11 cellular contexts compared by ENCODE assay signal in genomic region chr10:102112210-102112817, GRCh38. TPM values are rescaled to one million over a fixed set of nuclear protein-coding genes. Genes with fewer than 3 reads are reported as not detected.
DNase-seq lines count a peak whose midpoint lies in the region; ATAC-seq, FAIRE-seq and TF ChIP-seq lines count a peak whose summit lies in the region.
"Had no signal": no experiment of that assay in that cellular context is flagged by ENCODE, and none has a peak within 500 bp of the region (broad histone marks: within the 10 kb centered on the region; RNA-seq: fewer than 3 reads in every experiment).

No MANE protein-coding gene starts in this region.

- intact Hi-C loops in activated CD4-positive, alpha-beta T cell treated with anti-CD3 and anti-CD28 coated beads for 36 hours (cut with DNase I, micrococcal nuclease), result loop anchor here in 1 of 2 experiments (10.0 kb wide), 1 partner anchor 418 kb away; the partner anchor contains the start of gene FBXW4
- intact Hi-C loops in OCI-LY7 (cut with micrococcal nuclease; ENCODE audit: unreplicated experiment), result loop anchor here (10.0 kb wide), 1 partner anchor 602 kb away; the partner anchor contains the start of genes ARL3 and SFXN2

- CTCF ChIA-PET in activated CD4-positive, alpha-beta T cell treated with anti-CD3 and anti-CD28 coated beads for 36 hours (lab: Charles Lee), result interaction anchor here (0.6 to 1.9 kb wide), 5 partner anchors 18 to 811 kb away, joined by 4 to 10 read pairs (median 4); partner anchors contain the start of gene PPRC1
- CTCF ChIA-PET in OCI-LY7 (lab: Charles Lee; ENCODE audit: unreplicated experiment), result no interaction called here
- CTCF ChIA-PET in H1 (lab: Charles Lee; ENCODE audit: partially characterized antibody), result interaction anchor here (0.7 to 7.9 kb wide), 15 partner anchors 11 to 277 kb away, joined by 3 to 86 read pairs (median 5); no protein-coding TSS in a partner anchor

- no peak overlapping the region for H3K56ac ChIP-seq in H1 (replicated peaks; ENCODE audit: insufficient read length, low read depth, low read length)

- no peak overlapping the region for H2AFZ ChIP-seq in OCI-LY7 (ENCODE audit: low read length)
- no peak overlapping the region for H2AFZ ChIP-seq in H1 (ENCODE audit: low read length)

- H3K4me2 ChIP-seq in OCI-LY7 (ENCODE audit: low read length) (peak overlapping the region; percentile 79; the same call in 1 of the 2 replicates), H1 (ENCODE audit: insufficient read depth in 1 of 2, low read depth in 2 of 2, low read length in 2 of 2) (peak overlapping the region; percentile 65 to 82)

- H2BK12ac ChIP-seq in H1 (ENCODE audit: low read depth, low read length), result peak overlapping the region; percentile 12; the same call in 1 of the 2 replicates

- H2BK15ac ChIP-seq in H1 (ENCODE audit: low read length), result no peak overlapping the region

- no peaks in the 10 kb centered on the region for H3K9me3 Mint-ChIP-seq in activated CD4-positive, alpha-beta T cell treated with anti-CD3 and anti-CD28 coated beads for 36 hours (ENCODE audit: low read depth)
- H3K9me3 Mint-ChIP-seq: dendritic cell treated with granulocyte-macrophage colony-stimulating factor and Interleukin-4, amounts not matched to agents 40 ng/mL and 50 ng/mL, for 4 days; IgD-negative memory B cell had no signal

- H2BK120ac ChIP-seq in H1 (replicated peaks; ENCODE audit: low read depth, low read length), result no peak overlapping the region

- H3K4me3 Mint-ChIP-seq in activated CD4-positive, alpha-beta T cell treated with anti-CD3 and anti-CD28 coated beads for 36 hours, result peak overlapping the region; percentile 81

- no peak overlapping the region for H3K23ac ChIP-seq in H1 (ENCODE audit: insufficient read length)

- H3K23me2 ChIP-seq in H1 (ENCODE audit: low read depth, low read length), result peaks cover 3% of the 10 kb centered on the region; the same call in 1 of the 2 replicates

- TF ChIP-seq CTCF in OCI-LY7 (conservative IDR thresholded peaks at IDR 0.05; ENCODE audit: low read length), result peak; percentile 65
- peak; percentile 13 to 69 (median 37); a peak in 3 of 4 replicates for TF ChIP-seq CTCF in H1 (IDR thresholded peaks at IDR 0.05; ENCODE audit: control extremely low read depth in 1 of 3, insufficient read depth in 1 of 3, low read depth in 1 of 3, low read length in 3 of 3)
- peak; percentile 41 for TF ChIP-seq CTCF in retinal pigment epithelial cell (conservative IDR thresholded peaks at IDR 0.05; ENCODE audit: low read depth, low read length)

- TF ChIP-seq RAD21 in H1 (IDR thresholded peaks at IDR 0.05 in 1 of 2, conservative IDR thresholded peaks at IDR 0.05 in 1 of 2; ENCODE audit: low read depth in 2 of 2, low read length in 2 of 2), result peak; percentile 15 to 37; a peak in 3 of 4 replicates

- H3K79me2 ChIP-seq in OCI-LY7 (ENCODE audit: insufficient read depth, low read depth, low read length) (peaks cover 52% of the 10 kb centered on the region), H1 (ENCODE audit: control insufficient read depth in 1 of 2, insufficient read depth in 2 of 2, low read length in 2 of 2) (peaks cover 24 to 61% of the 10 kb centered on the region in 2 experiments)

- no peak overlapping the region for H4K5ac ChIP-seq in H1 (ENCODE audit: insufficient read length, low read depth, low read length)

- H3K4me3 ChIP-seq in OCI-LY7 (ENCODE audit: low read depth, low read length, poor library complexity, severe bottlenecking), result no peak overlapping the region
- peak overlapping the region in 2 of 4 experiments; percentile 10 to 96; a peak in 3 of 8 replicates for H3K4me3 ChIP-seq in H1 (ENCODE audit: extremely low read depth in 1 of 4, insufficient read depth in 2 of 4, low read depth in 3 of 4, low read length in 4 of 4)
- peak overlapping the region; percentile 82 for H3K4me3 ChIP-seq in retinal pigment epithelial cell (ENCODE audit: low read length)

- no peaks in the 10 kb centered on the region for H3K27me3 ChIP-seq in H1 (replicated peaks in 1 of 4; ENCODE audit: control insufficient read depth in 3 of 4, extremely low read depth in 1 of 4, insufficient read depth in 3 of 4, low read length in 3 of 4)

- H4K91ac ChIP-seq in H1 (replicated peaks; ENCODE audit: insufficient read length, low read length), result no peak overlapping the region

- H3K27me3 Mint-ChIP-seq in activated CD4-positive, alpha-beta T cell treated with anti-CD3 and anti-CD28 coated beads for 36 hours, result no peaks in the 10 kb centered on the region
- H3K27me3 Mint-ChIP-seq: dendritic cell treated with granulocyte-macrophage colony-stimulating factor and Interleukin-4, amounts not matched to agents 40 ng/mL and 50 ng/mL, for 4 days; IgD-negative memory B cell had no signal

- no TSS peak for BruUV-seq in OCI-LY7 (replicated peaks; lab: Mats Ljungman, UMichigan)

- TF ChIP-seq POLR2A in H1 (IDR thresholded peaks at IDR 0.05; ENCODE audit: control extremely low read depth in 1 of 2, low read depth in 2 of 2, low read length in 2 of 2), result no peak

- no peak overlapping the region for H3K18ac ChIP-seq in H1 (ENCODE audit: extremely low read depth, low read length)

- H3K9me2 ChIP-seq in OCI-LY7 (ENCODE audit: insufficient read depth, low read length), result no peaks in the 10 kb centered on the region

- H4K20me1 ChIP-seq in OCI-LY7 (ENCODE audit: insufficient read depth, low read length) (peaks cover 20% of the 10 kb centered on the region), H1 (replicated peaks in 1 of 2; ENCODE audit: control insufficient read depth in 1 of 2, insufficient read depth in 2 of 2, low read length in 2 of 2) (peaks cover 39 to 43% of the 10 kb centered on the region in 2 experiments)

- H3K9ac ChIP-seq in H1 (replicated peaks in 1 of 4; ENCODE audit: extremely low read depth in 1 of 4, low read depth in 3 of 4, low read length in 3 of 4), result no peak overlapping the region

- peaks cover 20% of the 10 kb centered on the region; the same call in 1 of the 2 replicates for H3K79me1 ChIP-seq in H1 (ENCODE audit: low read depth, low read length)

- no peak for DNase-seq in activated CD4-positive, alpha-beta T cell treated with anti-CD3 and anti-CD28 coated beads for 36 hours
- DNase-seq in activated CD4-positive, alpha-beta T cell treated with anti-CD3 and anti-CD28 coated beads for 48 hours, result no peak
- DNase-seq in OCI-LY7 (ENCODE audit: low spot score) (no peak), H1 (ENCODE audit: low read depth in 1 of 2, low spot score in 2 of 2) (no peak), retinal pigment epithelial cell (ENCODE audit: low read depth) (no peak), NCI-H1105 treated with DMSO at 0.1 percent for 48 hours (lab: John Stamatoyannopoulos, UW) (no peak), C1 segment of cervical spinal cord (lab: John Stamatoyannopoulos, UW) (no peak)
- DNase-seq: T1000 had no signal

- 51% methylated on average over 3 of the region's 3 CpGs; no CpG with 5 or more reads in 1 of the 2 experiments for WGBS in H1 (ENCODE audit: extremely low coverage in 1 of 2, insufficient coverage in 1 of 2, insufficient read length in 1 of 2, insufficient replicate concordance in 2 of 2, low coverage in 1 of 2, low lambda C conversion rate in 2 of 2, missing lambda C conversion rate in 1 of 2), 2 experiments

- FAIRE-seq in H1 (lab: Jason Lieb, UNC), result no peak

- no peak for TF ChIP-seq EP300 in H1 (IDR thresholded peaks at IDR 0.05; ENCODE audit: borderline replicate concordance in 1 of 2, low read depth in 2 of 2, low read length in 2 of 2)

- H2BK20ac ChIP-seq in H1 (ENCODE audit: low read length), result no peak overlapping the region

- H3K27ac ChIP-seq in OCI-LY7 (ENCODE audit: low read depth, low read length, poor library complexity, severe bottlenecking), result no peak overlapping the region
- H3K27ac ChIP-seq in H1 (ENCODE audit: low read depth, low read length), result 0 out of 2 replicates have a peak overlapping the region, but pooled peaks have one; percentile 30

- peak overlapping the region; percentile 64; the same call in 1 of the 2 replicates for H2BK5ac ChIP-seq in H1 (ENCODE audit: low read depth, low read length)

- peaks cover 38% of the 10 kb centered on the region for H3K4me1 Mint-ChIP-seq in activated CD4-positive, alpha-beta T cell treated with anti-CD3 and anti-CD28 coated beads for 36 hours

- H3K9me3 ChIP-seq in OCI-LY7 (ENCODE audit: low read length) (no peaks in the 10 kb centered on the region), H1 (ENCODE audit: insufficient read depth in 2 of 2, low read depth in 1 of 2, low read length in 1 of 2) (no peaks in the 10 kb centered on the region)

- H3K36me3 ChIP-seq in OCI-LY7 (ENCODE audit: insufficient read depth, low read length) (peaks cover 46% of the 10 kb centered on the region), H1 (ENCODE audit: control insufficient read depth in 2 of 4, insufficient read depth in 4 of 4, low read length in 3 of 4) (peaks cover 31 to 45% (median 40%) of the 10 kb centered on the region in 4 experiments)

- H3K4me1 ChIP-seq in OCI-LY7 (ENCODE audit: insufficient read depth, low read length, poor library complexity, severe bottlenecking) (peaks cover 45% of the 10 kb centered on the region), H1 (replicated peaks in 1 of 4; ENCODE audit: control insufficient read depth in 3 of 4, insufficient read depth in 4 of 4, low read length in 3 of 4) (peaks cover 10 to 31% (median 19%) of the 10 kb centered on the region in 4 experiments)

- POLR2A ChIA-PET in activated CD4-positive, alpha-beta T cell treated with anti-CD3 and anti-CD28 coated beads for 36 hours (lab: Charles Lee), result no interaction called here
- POLR2A ChIA-PET in OCI-LY7 (lab: Charles Lee) (interaction anchor here (0.6 kb wide), 1 partner anchor 29 kb away, joined by 3 read pairs; no protein-coding TSS in a partner anchor), H1 (lab: Charles Lee; ENCODE audit: partially characterized antibody) (interaction anchor here (1.0 to 3.1 kb wide), 5 partner anchors 10 to 23 kb away, joined by 3 to 15 read pairs (median 7); partner anchors contain the start of gene PPRC1)

- no peak overlapping the region for H3K4ac ChIP-seq in H1 (replicated peaks; ENCODE audit: insufficient read length, low read depth, low read length)

- peak overlapping the region; percentile 31 for H3K27ac Mint-ChIP-seq in activated CD4-positive, alpha-beta T cell treated with anti-CD3 and anti-CD28 coated beads for 36 hours
- H3K27ac Mint-ChIP-seq: dendritic cell treated with granulocyte-macrophage colony-stimulating factor and Interleukin-4, amounts not matched to agents 40 ng/mL and 50 ng/mL, for 4 days had no signal

- H4K8ac ChIP-seq in H1 (ENCODE audit: extremely low read depth, insufficient read depth, low read length), result no peak overlapping the region

- no peak overlapping the region for H3K14ac ChIP-seq in H1 (ENCODE audit: insufficient read length)

- peaks cover 45% of the 10 kb centered on the region for H3K36me3 Mint-ChIP-seq in activated CD4-positive, alpha-beta T cell treated with anti-CD3 and anti-CD28 coated beads for 36 hours (ENCODE audit: low read depth)
- H3K36me3 Mint-ChIP-seq: IgD-negative memory B cell had no signal

- H2AK5ac ChIP-seq in H1 (ENCODE audit: low read depth, low read length), result no peak overlapping the region

- ATAC-seq in activated CD4-positive, alpha-beta T cell treated with anti-CD3 and anti-CD28 coated beads for 36 hours, result no peak
- no peak for ATAC-seq in GM21825 (IDR thresholded peaks at IDR 0.05; ENCODE audit: unreplicated experiment)

RNA-seq across cellular contexts. Expression of gene LDB1, which starts 7.9 kb away (rescaled TPM):
- 10 to 100 TPM; 69.6 to 86.7 TPM for total RNA-seq in activated CD4-positive, alpha-beta T cell treated with anti-CD3 and anti-CD28 coated beads for 36 hours
- 50.8 and 58.6 TPM in 2 replicates for total RNA-seq in OCI-LY7 (2014; rRNA removed; shearing (Covaris generic))
- 60.9 and 64.8 TPM in 2 replicates for total RNA-seq in OCI-LY7 (2022)
- total RNA-seq in H1 (2021; fragmentation: NEBNext Ultra II Directional; extraction: Animal tissue kit (Norgen Biotek cat#: 25700)), result 88.4 and 88.8 TPM in 2 replicates
- polyA plus RNA-seq in H1 (2011; rRNA removed), result 138 and 170 TPM in 2 replicates
- polyA plus RNA-seq in H1 (2011; cell fraction: cytosol; rRNA removed), result 134 TPM
- 345 TPM for polyA plus RNA-seq in H1 (2011; cell fraction: nucleus; rRNA removed)
- polyA plus RNA-seq in H1 (2012, experiment 1 of 2), result 91.5 to 105 TPM (median 97.6 TPM) in 4 replicates
- 61.4 TPM for polyA plus RNA-seq in H1 (2012, experiment 2 of 2)
- 72.4 TPM for polyA plus RNA-seq in H1 (2013, experiment 1 of 2)
- polyA plus RNA-seq in H1 (2013, experiment 2 of 2), result 63.4 TPM
- polyA minus RNA-seq in H1 (2011; rRNA and poly(A)+ RNA removed), result 136 and 173 TPM in 2 replicates
- polyA minus RNA-seq in H1 (2011; cell fraction: cytosol; rRNA and poly(A)+ RNA removed), result 72.1 TPM
- polyA minus RNA-seq in H1 (2011; cell fraction: nucleus; rRNA and poly(A)+ RNA removed), result 91.2 TPM

RNA-seq across cellular contexts. Expression of gene PPRC1, which starts 20.5 kb away (rescaled TPM):
- total RNA-seq in activated CD4-positive, alpha-beta T cell treated with anti-CD3 and anti-CD28 coated beads for 36 hours, result 10 to 100 TPM; 61.3 to 74.7 TPM
- total RNA-seq in OCI-LY7 (2014; rRNA removed; shearing (Covaris generic)), result 29.8 and 47.1 TPM in 2 replicates
- total RNA-seq in OCI-LY7 (2022), result 70.0 and 77.2 TPM in 2 replicates
- 86.2 and 88.4 TPM in 2 replicates for total RNA-seq in H1 (2021; fragmentation: NEBNext Ultra II Directional; extraction: Animal tissue kit (Norgen Biotek cat#: 25700))
- polyA plus RNA-seq in H1 (2011; rRNA removed), result 46.5 and 65.3 TPM in 2 replicates
- polyA plus RNA-seq in H1 (2011; cell fraction: cytosol; rRNA removed), result 34.7 TPM
- polyA plus RNA-seq in H1 (2011; cell fraction: nucleus; rRNA removed), result 83.7 TPM
- 59.8 to 81.4 TPM (median 78.6 TPM) in 4 replicates for polyA plus RNA-seq in H1 (2012, experiment 1 of 2)
- 59.2 TPM for polyA plus RNA-seq in H1 (2012, experiment 2 of 2)
- 61.6 TPM for polyA plus RNA-seq in H1 (2013, experiment 1 of 2)
- 58.6 TPM for polyA plus RNA-seq in H1 (2013, experiment 2 of 2)
- polyA minus RNA-seq in H1 (2011; rRNA and poly(A)+ RNA removed), result 73.5 and 89.5 TPM in 2 replicates
- polyA minus RNA-seq in H1 (2011; cell fraction: cytosol; rRNA and poly(A)+ RNA removed), result 52.6 TPM
- 53.6 TPM for polyA minus RNA-seq in H1 (2011; cell fraction: nucleus; rRNA and poly(A)+ RNA removed)

RNA-seq across cellular contexts. Expression of gene NOLC1, which starts 39.9 kb away (rescaled TPM):
- total RNA-seq in activated CD4-positive, alpha-beta T cell treated with anti-CD3 and anti-CD28 coated beads for 36 hours, result 100 to 1,000 TPM; 206 to 283 TPM
- 93.5 and 120 TPM in 2 replicates for total RNA-seq in OCI-LY7 (2014; rRNA removed; shearing (Covaris generic))
- 131 and 152 TPM in 2 replicates for total RNA-seq in OCI-LY7 (2022)
- total RNA-seq in H1 (2021; fragmentation: NEBNext Ultra II Directional; extraction: Animal tissue kit (Norgen Biotek cat#: 25700)), result 191 and 194 TPM in 2 replicates
- polyA plus RNA-seq in H1 (2011; rRNA removed), result 63.5 and 86.3 TPM in 2 replicates
- 167 TPM for polyA plus RNA-seq in H1 (2011; cell fraction: cytosol; rRNA removed)
- polyA plus RNA-seq in H1 (2011; cell fraction: nucleus; rRNA removed), result 72.4 TPM
- polyA plus RNA-seq in H1 (2012, experiment 1 of 2), result 146 to 155 TPM (median 150 TPM) in 4 replicates
- 11.2 TPM for polyA plus RNA-seq in H1 (2012, experiment 2 of 2)
- 180 TPM for polyA plus RNA-seq in H1 (2013, experiment 1 of 2)
- polyA plus RNA-seq in H1 (2013, experiment 2 of 2), result 184 TPM
- polyA minus RNA-seq in H1 (2011; rRNA and poly(A)+ RNA removed), result 81.9 and 106 TPM in 2 replicates
- 71.8 TPM for polyA minus RNA-seq in H1 (2011; cell fraction: cytosol; rRNA and poly(A)+ RNA removed)
- 41.1 TPM for polyA minus RNA-seq in H1 (2011; cell fraction: nucleus; rRNA and poly(A)+ RNA removed)

RNA-seq across cellular contexts. Expression of gene HPS6, which starts 47.2 kb away (rescaled TPM):
- total RNA-seq in activated CD4-positive, alpha-beta T cell treated with anti-CD3 and anti-CD28 coated beads for 36 hours, result 10 to 100 TPM; 12.9 to 18.9 TPM
- 23.8 and 28.2 TPM in 2 replicates for total RNA-seq in OCI-LY7 (2014; rRNA removed; shearing (Covaris generic))
- total RNA-seq in OCI-LY7 (2022), result 19.2 and 21.7 TPM in 2 replicates
- 16.2 and 17.7 TPM in 2 replicates for total RNA-seq in H1 (2021; fragmentation: NEBNext Ultra II Directional; extraction: Animal tissue kit (Norgen Biotek cat#: 25700))
- 10.2 and 12.3 TPM in 2 replicates for polyA plus RNA-seq in H1 (2011; rRNA removed)
- polyA plus RNA-seq in H1 (2011; cell fraction: cytosol; rRNA removed), result 8.5 TPM
- polyA plus RNA-seq in H1 (2011; cell fraction: nucleus; rRNA removed), result 9.5 TPM
- polyA plus RNA-seq in H1 (2012, experiment 1 of 2), result 7.7 to 13.0 TPM (median 11.5 TPM) in 4 replicates
- 14.0 TPM for polyA plus RNA-seq in H1 (2012, experiment 2 of 2)
- polyA plus RNA-seq in H1 (2013, experiment 1 of 2), result 8.3 TPM
- polyA plus RNA-seq in H1 (2013, experiment 2 of 2), result 8.2 TPM
- 8.9 and 10.7 TPM in 2 replicates for polyA minus RNA-seq in H1 (2011; rRNA and poly(A)+ RNA removed)
- polyA minus RNA-seq in H1 (2011; cell fraction: cytosol; rRNA and poly(A)+ RNA removed), result 10.3 TPM
- 7.0 TPM for polyA minus RNA-seq in H1 (2011; cell fraction: nucleus; rRNA and poly(A)+ RNA removed)

RNA-seq across cellular contexts. Expression of gene ARMH3, which starts 56.3 kb away (rescaled TPM):
- 10 to 100 TPM; 16.0 to 21.0 TPM for total RNA-seq in activated CD4-positive, alpha-beta T cell treated with anti-CD3 and anti-CD28 coated beads for 36 hours
- total RNA-seq in OCI-LY7 (2014; rRNA removed; shearing (Covaris generic)), result 5.7 and 7.9 TPM in 2 replicates
- total RNA-seq in OCI-LY7 (2022), result 19.3 and 24.3 TPM in 2 replicates
- 16.1 and 18.3 TPM in 2 replicates for total RNA-seq in H1 (2021; fragmentation: NEBNext Ultra II Directional; extraction: Animal tissue kit (Norgen Biotek cat#: 25700))
- 10.6 and 11.6 TPM in 2 replicates for polyA plus RNA-seq in H1 (2011; rRNA removed)
- 13.3 TPM for polyA plus RNA-seq in H1 (2011; cell fraction: cytosol; rRNA removed)
- 12.0 TPM for polyA plus RNA-seq in H1 (2011; cell fraction: nucleus; rRNA removed)
- polyA plus RNA-seq in H1 (2012, experiment 1 of 2), result 14.2 to 17.2 TPM (median 14.8 TPM) in 4 replicates
- 5.2 TPM for polyA plus RNA-seq in H1 (2012, experiment 2 of 2)
- 8.1 TPM for polyA plus RNA-seq in H1 (2013, experiment 1 of 2)
- 7.0 TPM for polyA plus RNA-seq in H1 (2013, experiment 2 of 2)
- polyA minus RNA-seq in H1 (2011; rRNA and poly(A)+ RNA removed), result 19.0 and 24.4 TPM in 2 replicates
- polyA minus RNA-seq in H1 (2011; cell fraction: cytosol; rRNA and poly(A)+ RNA removed), result 12.8 TPM
- polyA minus RNA-seq in H1 (2011; cell fraction: nucleus; rRNA and poly(A)+ RNA removed), result 18.9 TPM
